In the genomic region with DNA sequence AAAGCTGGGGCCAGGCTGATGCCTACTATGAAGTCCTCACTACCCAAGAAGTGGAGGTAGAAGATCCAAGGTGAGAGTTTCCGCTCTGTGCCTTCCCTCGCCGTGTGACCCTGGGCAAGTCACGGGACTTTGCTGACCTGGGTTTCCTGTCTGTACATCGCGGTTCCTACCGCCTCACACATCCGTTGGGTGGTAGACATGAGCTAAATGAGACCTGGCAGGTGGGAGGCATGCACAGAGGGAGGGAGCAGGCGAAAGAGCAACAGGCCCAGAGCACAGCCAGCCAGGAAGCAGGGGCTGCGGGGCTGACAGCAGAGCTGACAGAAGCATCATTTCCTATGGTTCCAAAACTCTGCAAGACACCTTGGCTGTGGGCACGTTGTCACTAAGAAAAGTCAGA, we compare ENCODE assay signal across 11 cellular contexts.
A peak's percentile ranks its signal among the peaks of the same experiment; 100 is the strongest.
DNase-seq lines count a peak whose midpoint lies in the region; ATAC-seq lines count a peak whose summit lies in the region.
"Had no signal": no experiment of that assay in that cellular context is flagged by ENCODE, and none has a peak within 500 bp of the region (broad histone marks: within the 10 kb centered on the region; RNA-seq: fewer than 3 reads in every experiment).

No MANE protein-coding gene starts in this region.

- peaks cover 65% of the 10 kb centered on the region for H3K4me1 ChIP-seq in CD4-positive, alpha-beta memory T cell (ENCODE audit: insufficient read depth, low read length)

- peaks cover 9% of the 10 kb centered on the region for H3K36me3 ChIP-seq in CD4-positive, alpha-beta memory T cell (ENCODE audit: insufficient read depth, low read length)

- peaks cover 47 to 70% (median 65%) of the 10 kb centered on the region in 4 donors for H3K4me1 Mint-ChIP-seq in CD4-positive, alpha-beta memory T cell

- H3K4me3 Mint-ChIP-seq in CD4-positive, alpha-beta memory T cell, result peak overlapping the region in 7 of 8 donors; percentile 12 to 82 (median 58)

- H3K27ac ChIP-seq in CD4-positive, alpha-beta memory T cell (ENCODE audit: low read depth, low read length), result peak overlapping the region; percentile 64

- POLR2A ChIA-PET in CD4-positive, alpha-beta memory T cell (lab: Charles Lee; ENCODE audit: partially characterized antibody), result interaction anchor here (0.5 to 2.7 kb wide), 21 partner anchors 11 to 367 kb away, joined by 3 to 123 read pairs (median 5); a partner anchor contains a TSS

- peak overlapping the region; percentile 91 to 98 (median 96) for H3K27ac Mint-ChIP-seq in CD4-positive, alpha-beta memory T cell

- ATAC-seq in GM21515 (IDR thresholded peaks at IDR 0.05; ENCODE audit: unreplicated experiment) (no peak), GM18519 (IDR thresholded peaks at IDR 0.05; ENCODE audit: low FRiP score, unreplicated experiment) (no peak)
- ATAC-seq: A549, left colon had no signal

- intact Hi-C loops in CD4-positive, alpha-beta memory T cell (cut with micrococcal nuclease), result loop anchor here (1.0 to 5.0 kb wide), 8 partner anchors 9 to 235 kb away; no protein-coding TSS in a partner anchor

- no peak overlapping the region for H3K4me3 ChIP-seq in CD4-positive, alpha-beta memory T cell (ENCODE audit: low read length in 2 of 2)
- H3K4me3 ChIP-seq: A549 had no signal

- no peaks in the 10 kb centered on the region for H3K27me3 Mint-ChIP-seq in CD4-positive, alpha-beta memory T cell

- no peaks in the 10 kb centered on the region for H3K27me3 ChIP-seq in CD4-positive, alpha-beta memory T cell (ENCODE audit: insufficient read depth, low read length)

- CTCF ChIA-PET in CD4-positive, alpha-beta memory T cell (lab: Charles Lee; ENCODE audit: partially characterized antibody), result interaction anchor here (1.0 to 2.7 kb wide), 24 partner anchors 10 to 237 kb away, joined by 3 to 40 read pairs (median 6); a partner anchor contains a TSS

- no peaks in the 10 kb centered on the region for H3K9me3 ChIP-seq in CD4-positive, alpha-beta memory T cell (ENCODE audit: control insufficient read depth in 1 of 2, low read length in 2 of 2)

- peaks cover 30 to 34% of the 10 kb centered on the region in 2 donors for H3K36me3 Mint-ChIP-seq in CD4-positive, alpha-beta memory T cell

- DNase-seq in CD4-positive, alpha-beta memory T cell, result peak; percentile 85 to 94 (median 87)
- DNase-seq in activated CD4-positive, CD25-positive, alpha-beta regulatory T cell treated with anti-CD3 and anti-CD28 coated beads, Interleukin-2, amount 50 U/mL, for 16 hours (ENCODE audit: low read depth, low spot score), result peak; percentile 47
- DNase-seq in activated naive CD4-positive, alpha-beta T cell (lab: John Stamatoyannopoulos, UW), result peak; percentile 16 to 58 (median 38)
- DNase-seq in stimulated activated CD4-positive, alpha-beta T cell treated with anti-CD3 and anti-CD28 coated beads, Interleukin-15, amount 100 ng/mL, for 48 hours (ENCODE audit: low read depth in 2 of 2), result peak; percentile 65 to 70
- DNase-seq in iPS-NIHi11 (ENCODE audit: low spot score), result no peak
- DNase-seq in dermis blood vessel endothelial cell, result no peak
- DNase-seq: NCI-H1048 had no signal

- peaks cover 0 to 7% (median under 1%) of the 10 kb centered on the region in 8 donors for H3K9me3 Mint-ChIP-seq in CD4-positive, alpha-beta memory T cell

Comparison
In these comparisons a context has a peak if more than half of its experiments do, and no peak if none do; other contexts are left out.
1. DNase-seq: peak in CD4-positive, alpha-beta memory T cell (5 of 5), activated CD4-positive, CD25-positive, alpha-beta regulatory T cell treated with anti-CD3 and anti-CD28 coated beads, Interleukin-2, amount 50 U/mL, for 16 hours (single experiment), activated naive CD4-positive, alpha-beta T cell (4 of 4) and stimulated activated CD4-positive, alpha-beta T cell treated with anti-CD3 and anti-CD28 coated beads, Interleukin-15, amount 100 ng/mL, for 48 hours (2 of 2); none in iPS-NIHi11 (single experiment) and dermis blood vessel endothelial cell (single experiment).